ENCODE assay signal across 8 cellular contexts in the genomic region with DNA sequence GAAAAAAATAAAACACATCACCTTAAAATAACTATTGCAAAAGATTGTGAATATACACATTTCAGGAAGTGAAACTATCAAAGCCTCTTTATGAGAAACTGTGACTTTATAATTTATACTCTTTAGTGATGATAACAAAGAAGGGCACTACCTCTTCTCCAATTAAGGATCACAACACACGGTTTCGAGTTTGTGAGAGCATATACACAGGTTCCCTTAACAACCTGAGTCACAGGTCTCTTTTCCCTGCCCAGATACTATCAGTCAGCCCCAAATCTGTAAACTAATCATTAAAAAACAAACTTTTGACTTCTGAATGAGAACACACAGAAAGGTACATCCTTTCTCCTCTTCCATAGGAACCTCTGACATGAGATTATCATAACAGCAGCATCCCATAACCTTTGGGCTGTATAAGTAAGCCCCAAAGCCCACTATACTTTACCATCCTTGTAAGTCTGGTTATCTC. TPM values are rescaled to one million over a fixed set of nuclear protein-coding genes. Genes with fewer than 3 reads are reported as not detected.
DNase-seq lines count a peak whose midpoint lies in the region; ATAC-seq and TF ChIP-seq lines count a peak whose summit lies in the region.

No MANE protein-coding gene starts in this region.

- in situ Hi-C loops in GM13977 (cut with MboI; ENCODE audit: low pct_unique_long_range_greater_than_20kb, low sequenced_read_pairs, unreplicated experiment): no loop called here

- intact Hi-C loops in MCF 10A (cut with micrococcal nuclease): loop anchor here (2.0 kb wide), 1 partner anchor 44 kb away; no protein-coding TSS in a partner anchor
- intact Hi-C loops in sciatic nerve (cut with DNase I): no loop called here

- H3K36me3 ChIP-seq in KOPT-K1 (ENCODE audit: insufficient read depth, low read length): peaks cover 28% of the 10 kb centered on the region

- TF ChIP-seq CTCF in GM13977 (IDR thresholded peaks at IDR 0.05; ENCODE audit: extremely low read depth, insufficient read depth, missing control alignments) (no peak), MCF 10A (IDR thresholded peaks at IDR 0.05; ENCODE audit: unreplicated experiment) (no peak)

- peaks cover 43% of the 10 kb centered on the region for H3K36me3 Mint-ChIP-seq in MCF 10A (ENCODE audit: insufficient read depth, unreplicated experiment)

- POLR2A ChIA-PET in MCF 10A (lab: Yijun Ruan, JAX): interaction anchor here (0.6 to 2.9 kb wide), 14 partner anchors 8 to 1095 kb away, joined by 3 to 34 read pairs (median 5); partner anchors contain the start of genes CEP192, CEP76, PSMG2 and PTPN2

- DNase-seq in GM13977 (ENCODE audit: low spot score) (peak; percentile 48), MCF 10A (ENCODE audit: unreplicated experiment) (peak; percentile 53), sciatic nerve (ENCODE audit: low spot score) (no peak), NCI-H748 (lab: John Stamatoyannopoulos, UW; ENCODE audit: unreplicated experiment) (no peak), GF-D8 (lab: John Stamatoyannopoulos, UW) (no peak), globus pallidus (ENCODE audit: low spot score) (no peak)

- peaks cover 42% of the 10 kb centered on the region for H3K4me1 Mint-ChIP-seq in MCF 10A (ENCODE audit: insufficient read depth, unreplicated experiment)

- no peaks in the 10 kb centered on the region for H3K9me3 ChIP-seq in KOPT-K1 (ENCODE audit: insufficient read depth, low read length, poor library complexity, severe bottlenecking)

- no TSS peak for BruUV-seq in MCF 10A (replicated peaks; lab: Mats Ljungman, UMichigan)

- CTCF ChIA-PET in MCF 10A (lab: Yijun Ruan, JAX): interaction anchor here (1.0 kb wide), 1 partner anchor 53 kb away, joined by 3 read pairs; no protein-coding TSS in a partner anchor

- H3K9me3 Mint-ChIP-seq in MCF 10A (ENCODE audit: unreplicated experiment): no peaks in the 10 kb centered on the region

- no peaks in the 10 kb centered on the region for H3K27me3 Mint-ChIP-seq in MCF 10A (ENCODE audit: insufficient read depth, unreplicated experiment)

- H3K27ac ChIP-seq in KOPT-K1 (ENCODE audit: low read depth, low read length, poor library complexity, severe bottlenecking): peak overlapping the region; percentile 65

- H3K4me3 Mint-ChIP-seq in MCF 10A (ENCODE audit: unreplicated experiment): no peak overlapping the region

- peak overlapping the region; percentile 87 for H3K27ac Mint-ChIP-seq in MCF 10A (ENCODE audit: low read depth, unreplicated experiment)

- ATAC-seq in GM21717 (IDR thresholded peaks at IDR 0.05; ENCODE audit: unreplicated experiment) (peak; percentile 35), sciatic nerve (peak; percentile 44)

RNA-seq across cellular contexts. Expression of gene PTPN2, which starts 44.9 kb away (rescaled TPM):
- total RNA-seq in MCF 10A (2022) (60.0 and 75.2 TPM in 2 replicates), sciatic nerve (44.0 TPM)

Comparison
In these comparisons a context has a peak if more than half of its experiments do, and no peak if none do; other contexts are left out.
1. DNase-seq: peak in GM13977 (single experiment) and MCF 10A (single experiment); none in sciatic nerve (single experiment), NCI-H748 (single experiment), GF-D8 (single experiment) and globus pallidus (single experiment).